ENCODE assay signal across 18 cellular contexts in the genomic region with DNA sequence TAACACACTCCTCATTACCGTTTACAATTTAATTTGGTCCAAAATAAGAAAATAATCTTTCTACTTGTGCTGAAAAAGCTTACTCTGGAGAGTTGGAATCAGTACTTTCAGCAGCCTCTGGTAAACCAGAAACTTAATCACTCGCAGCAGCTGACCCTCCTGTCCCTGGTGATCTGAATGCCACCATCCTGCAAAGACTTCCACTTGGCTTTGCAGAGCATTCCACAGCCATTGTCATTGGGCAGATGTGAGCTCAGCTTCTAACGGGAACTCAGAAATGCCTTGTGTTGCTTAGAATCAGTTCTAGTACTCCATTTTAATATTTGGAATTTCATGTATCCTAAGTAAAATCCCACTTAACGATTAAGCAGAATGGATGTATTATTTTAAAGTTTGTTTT.
"Had no signal": no experiment of that assay in that cellular context is flagged by ENCODE, and none has a peak within 500 bp of the region (broad histone marks: within the 10 kb centered on the region; RNA-seq: fewer than 3 reads in every experiment).

No MANE protein-coding gene starts in this region.

- H3K27me3 Mint-ChIP-seq: dendritic cell treated with granulocyte-macrophage colony-stimulating factor and Interleukin-4, amounts not matched to agents 40 ng/mL and 50 ng/mL, for 4 days; type B pancreatic cell had no signal

- H2AFZ ChIP-seq: neural progenitor cell had no signal

- H3K4me1 ChIP-seq: esophagus muscularis mucosa, gastroesophageal sphincter, neural progenitor cell, right atrium auricular region, uterus had no signal

- H3K4me2 ChIP-seq: neural progenitor cell, smooth muscle cell had no signal

- ATAC-seq: effector memory CD8-positive, alpha-beta T cell; gastroesophageal sphincter; natural killer cell treated with Interleukin-12 subunit alpha and Interleukin-12 subunit beta and Interleukin-15 and Interleukin-18, amount 100 ng/mL, for 72 hours had no signal

- H3K36me3 ChIP-seq: esophagus muscularis mucosa, gastroesophageal sphincter, neural progenitor cell, ovary, right atrium auricular region, uterus had no signal

- H3K9ac ChIP-seq: neural progenitor cell had no signal

- H3K27ac ChIP-seq: epithelial cell of prostate, esophagus muscularis mucosa, gastroesophageal sphincter, neural progenitor cell, ovary, right atrium auricular region, uterus had no signal

- H3K27ac Mint-ChIP-seq: dendritic cell treated with granulocyte-macrophage colony-stimulating factor and Interleukin-4, amounts not matched to agents 40 ng/mL and 50 ng/mL, for 4 days; effector memory CD8-positive, alpha-beta T cell; natural killer cell treated with Interleukin-12 subunit alpha and Interleukin-12 subunit beta and Interleukin-15 and Interleukin-18, amount 100 ng/mL, for 72 hours; neural progenitor cell; type B pancreatic cell had no signal

- H3K4me3 Mint-ChIP-seq: dendritic cell treated with granulocyte-macrophage colony-stimulating factor and Interleukin-4, amounts not matched to agents 40 ng/mL and 50 ng/mL, for 4 days; effector memory CD8-positive, alpha-beta T cell; natural killer cell treated with Interleukin-12 subunit alpha and Interleukin-12 subunit beta and Interleukin-15 and Interleukin-18, amount 100 ng/mL, for 72 hours; neural progenitor cell; type B pancreatic cell had no signal

- H3K4me3 ChIP-seq: esophagus muscularis mucosa, gastroesophageal sphincter, neural progenitor cell, ovary, right atrium auricular region, smooth muscle cell, uterus had no signal

- H3K9me3 ChIP-seq: esophagus muscularis mucosa, gastroesophageal sphincter, ovary, right atrium auricular region, uterus had no signal

- H3K36me3 Mint-ChIP-seq: natural killer cell treated with Interleukin-12 subunit alpha and Interleukin-12 subunit beta and Interleukin-15 and Interleukin-18, amount 100 ng/mL, for 72 hours; neural progenitor cell; type B pancreatic cell had no signal

- DNase-seq: effector memory CD8-positive, alpha-beta T cell; foreskin fibroblast; glutamatergic neuron; kidney glomerular epithelial cell; nucleus accumbens; ovary; stimulated activated CD4-positive, alpha-beta T cell treated with anti-CD3 and anti-CD28 coated beads, Interleukin-2, amount 100 ng/mL, for 48 hours; stimulated activated naive CD4-positive, alpha-beta T cell treated with Interleukin-2 at 50 U/mL for 16 hours; uterus had no signal

- H3K9me3 Mint-ChIP-seq: dendritic cell treated with granulocyte-macrophage colony-stimulating factor and Interleukin-4, amounts not matched to agents 40 ng/mL and 50 ng/mL, for 4 days; effector memory CD8-positive, alpha-beta T cell; natural killer cell treated with Interleukin-12 subunit alpha and Interleukin-12 subunit beta and Interleukin-15 and Interleukin-18, amount 100 ng/mL, for 72 hours; neural progenitor cell; type B pancreatic cell had no signal

- H3K27me3 ChIP-seq: neural progenitor cell, ovary, right atrium auricular region, uterus had no signal
